Comparison of ENCODE assay signal across 16 cellular contexts in genomic region chrX:31168596-31168995, GRCh38.
A peak's percentile ranks its signal among the peaks of the same experiment; 100 is the strongest.
DNase-seq lines count a peak whose midpoint lies in the region; ATAC-seq, FAIRE-seq and TF ChIP-seq lines count a peak whose summit lies in the region.
"Had no signal": no experiment of that assay in that cellular context is flagged by ENCODE, and none has a peak within 500 bp of the region (broad histone marks: within the 10 kb centered on the region; RNA-seq: fewer than 3 reads in every experiment).

No MANE protein-coding gene starts in this region.

- H3K4me3 ChIP-seq in foreskin fibroblast (ENCODE audit: low read depth in 1 of 2, low read length in 2 of 2): no peak overlapping the region
- no peak overlapping the region for H3K4me3 ChIP-seq in left ventricle myocardium inferior
- no peak overlapping the region for H3K4me3 ChIP-seq in pancreas
- H3K4me3 ChIP-seq: ascending aorta had no signal

- H3K9me3 ChIP-seq in left ventricle myocardium inferior (replicated peaks) (no peaks in the 10 kb centered on the region), pancreas (no peaks in the 10 kb centered on the region)
- H3K9me3 ChIP-seq: ascending aorta had no signal

- FAIRE-seq in frontal cortex (lab: Jason Lieb, UNC): no peak
- no peak for FAIRE-seq in pancreas (lab: Jason Lieb, UNC)

- H3K27ac ChIP-seq in left ventricle myocardium inferior (replicated peaks): no peak overlapping the region
- H3K27ac ChIP-seq in pancreas: no peak overlapping the region
- H3K27ac ChIP-seq: 22Rv1, ascending aorta had no signal

- H3K36me3 ChIP-seq in left ventricle myocardium inferior: peaks cover 4% of the 10 kb centered on the region
- no peaks in the 10 kb centered on the region for H3K36me3 ChIP-seq in pancreas
- H3K36me3 ChIP-seq: ascending aorta had no signal

- TF ChIP-seq CTCF in foreskin fibroblast (IDR thresholded peaks at IDR 0.05; ENCODE audit: low read depth, low read length) (no peak), left ventricle myocardium inferior (IDR thresholded peaks at IDR 0.05; ENCODE audit: borderline replicate concordance) (no peak), pancreas (IDR thresholded peaks at IDR 0.05) (no peak)

- peak; percentile 1 for DNase-seq in NCI-H510A treated with DMSO at 0.1 percent for 48 hours (lab: John Stamatoyannopoulos, UW)
- no peak for DNase-seq in NCI-H510A (lab: John Stamatoyannopoulos, UW)
- no peak for DNase-seq in frontal cortex (ENCODE audit: low spot score in 2 of 2)
- DNase-seq in foreskin fibroblast: no peak
- no peak for DNase-seq in left ventricle myocardium inferior
- DNase-seq in pancreas: no peak
- DNase-seq: activated CD8-positive, alpha-beta memory T cell treated with anti-CD3 and anti-CD28 coated beads, Interleukin-2, amount 50 U/mL, for 4 hours; KG1; NCI-H2171 treated with DMSO at 0.1 percent for 48 hours; right cardiac atrium; RPMI8226; trophoblast cell had no signal

- H3K4me1 ChIP-seq in left ventricle myocardium inferior (no peaks in the 10 kb centered on the region), pancreas (peaks cover 0 to 14% (median 5%) of the 10 kb centered on the region in 3 donors)
- H3K4me1 ChIP-seq: ascending aorta had no signal

- H3K27me3 ChIP-seq in left ventricle myocardium inferior (ENCODE audit: low read depth): no peaks in the 10 kb centered on the region
- H3K27me3 ChIP-seq in pancreas: no peaks in the 10 kb centered on the region
- H3K27me3 ChIP-seq: ascending aorta had no signal

- ATAC-seq in GM21825 (IDR thresholded peaks at IDR 0.05; ENCODE audit: unreplicated experiment): peak; percentile 98
- peak; percentile 98 for ATAC-seq in HG03159 (IDR thresholded peaks at IDR 0.05; ENCODE audit: unreplicated experiment)
- ATAC-seq in pancreas: no peak
- ATAC-seq: right cardiac atrium had no signal

- intact Hi-C loops in left ventricle myocardium inferior (cut with micrococcal nuclease): no loop called here
- intact Hi-C loops in pancreas (cut with DNase I): no loop called here

Comparison
In these comparisons a context has a peak if more than half of its experiments do, and no peak if none do; other contexts are left out.
1. ATAC-seq: peak in GM21825 (single experiment) and HG03159 (single experiment); none in pancreas (0 of 4).